8 cellular contexts compared by ENCODE assay signal in the genomic region with DNA sequence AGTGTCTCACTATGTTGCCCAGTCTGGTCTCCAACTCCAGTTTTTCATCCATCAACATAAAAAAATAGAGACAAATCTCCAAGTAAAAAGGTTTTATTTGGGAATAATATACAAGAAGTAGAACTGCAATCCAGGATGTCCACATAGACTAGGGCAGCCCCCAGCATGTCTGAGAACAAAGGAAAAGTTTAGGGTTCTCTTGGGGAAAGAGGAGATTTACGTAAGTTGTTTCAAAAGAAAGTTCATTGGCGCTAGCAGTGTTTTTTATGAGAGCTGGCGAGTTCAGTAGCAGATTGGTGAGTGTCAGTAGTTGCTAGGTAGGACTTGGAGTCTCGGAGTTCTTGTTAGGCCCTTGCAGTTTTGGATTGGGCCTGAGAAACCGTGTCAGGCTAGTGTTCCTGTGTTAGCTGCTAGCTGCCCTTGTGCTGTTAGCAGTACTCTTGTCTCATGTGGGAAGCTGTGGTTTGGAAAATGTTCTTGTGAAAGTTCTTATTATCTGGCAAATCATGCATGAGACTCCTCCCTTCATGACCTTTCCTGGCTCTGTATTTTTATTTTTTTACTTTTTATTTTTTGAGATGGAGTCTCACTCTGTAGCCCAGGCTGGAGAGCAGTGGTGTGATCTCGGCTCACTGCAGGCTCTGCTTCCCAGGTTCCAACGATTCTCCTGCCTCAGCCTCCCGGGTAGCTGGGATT. TPM values are rescaled to one million over a fixed set of nuclear protein-coding genes. Genes with fewer than 3 reads are reported as not detected.
DNase-seq lines count a peak whose midpoint lies in the region; ATAC-seq and TF ChIP-seq lines count a peak whose summit lies in the region.

No MANE protein-coding gene starts in this region.

- H2BK120ac ChIP-seq in trophoblast cell (ENCODE audit: insufficient read depth, low read length, poor library complexity): no peak overlapping the region

- H3K9ac ChIP-seq in trophoblast cell (ENCODE audit: low read length): no peak overlapping the region

- no peak overlapping the region for H2BK12ac ChIP-seq in trophoblast cell (ENCODE audit: low read length)

- H3K23ac ChIP-seq in trophoblast cell (ENCODE audit: low read length): no peak overlapping the region

- H3K4me1 ChIP-seq in RWPE2 (ENCODE audit: insufficient read depth, poor library complexity, severe bottlenecking) (no peaks in the 10 kb centered on the region), trophoblast cell (ENCODE audit: control insufficient read depth in 1 of 2, insufficient read depth in 2 of 2, low read length in 2 of 2) (no peaks in the 10 kb centered on the region)

- no peak overlapping the region for H3K4me2 ChIP-seq in trophoblast cell (ENCODE audit: low read length)

- no peaks in the 10 kb centered on the region for H3K36me3 ChIP-seq in RWPE2 (ENCODE audit: low read depth)
- no peaks in the 10 kb centered on the region for H3K36me3 ChIP-seq in trophoblast cell (ENCODE audit: control insufficient read depth in 1 of 2, insufficient read depth in 2 of 2, low read length in 2 of 2)

- H4K91ac ChIP-seq in trophoblast cell (ENCODE audit: low read depth, low read length): no peak overlapping the region

- H2AFZ ChIP-seq in trophoblast cell (ENCODE audit: insufficient read depth, low read length, poor library complexity): no peak overlapping the region

- no peaks in the 10 kb centered on the region for H3K79me2 ChIP-seq in trophoblast cell (ENCODE audit: control insufficient read depth, insufficient read depth, low read length, poor library complexity)

- H3K9me3 ChIP-seq in RWPE2 (ENCODE audit: severe bottlenecking) (no peaks in the 10 kb centered on the region), trophoblast cell (ENCODE audit: insufficient read depth, low read depth, low read length) (no peaks in the 10 kb centered on the region)

- no peak overlapping the region for H2AK5ac ChIP-seq in trophoblast cell (ENCODE audit: low read length)

- no peak for TF ChIP-seq CTCF in RWPE2 (IDR thresholded peaks at IDR 0.05; ENCODE audit: poor library complexity, severe bottlenecking)

- no peak overlapping the region for H3K14ac ChIP-seq in trophoblast cell (ENCODE audit: low read length)

- peak; percentile 98 for ATAC-seq in GM18909 (IDR thresholded peaks at IDR 0.05; ENCODE audit: poor library complexity, unreplicated experiment)
- peak; percentile 91 for ATAC-seq in HG03045 (IDR thresholded peaks at IDR 0.05; ENCODE audit: unreplicated experiment)
- ATAC-seq in RWPE2 (ENCODE audit: low read depth): peak; percentile 97

- no peak overlapping the region for H3K4ac ChIP-seq in trophoblast cell (ENCODE audit: low read depth, low read length)

- no peak overlapping the region for H3K18ac ChIP-seq in trophoblast cell (ENCODE audit: low read length)

- no peaks in the 10 kb centered on the region for H3K79me1 ChIP-seq in trophoblast cell (ENCODE audit: low read length)

- H3K27ac ChIP-seq in RWPE2 (ENCODE audit: poor library complexity, severe bottlenecking): no peak overlapping the region
- no peak overlapping the region for H3K27ac ChIP-seq in trophoblast cell (ENCODE audit: low read depth, low read length)

- H2BK5ac ChIP-seq in trophoblast cell (ENCODE audit: low read depth, low read length, poor library complexity): no peak overlapping the region

- no CpG with 5 or more reads among the region's 8 CpGs for WGBS in trophoblast cell (ENCODE audit: extremely low coverage, insufficient coverage, insufficient read length)

- no peak overlapping the region for H4K12ac ChIP-seq in trophoblast cell (ENCODE audit: low read depth, low read length)

- peak; percentile 86 for DNase-seq in Ammon's horn (ENCODE audit: low spot score)
- DNase-seq in RWPE2 (ENCODE audit: low spot score): peak; percentile 59
- peak; percentile 89 for DNase-seq in fibroblast of peridontal ligament (ENCODE audit: extremely low read depth)
- peak; percentile 40 to 49 for DNase-seq in trophoblast cell
- no peak for DNase-seq in NCI-H1417 (lab: John Stamatoyannopoulos, UW)
- DNase-seq in NK-92 treated with Interleukin-12 subunit alpha and Interleukin-12 subunit beta, amount 100 ng/mL, for 24 hours (lab: John Stamatoyannopoulos, UW): no peak

- no peak overlapping the region for H4K8ac ChIP-seq in trophoblast cell (ENCODE audit: low read depth, low read length)

- H3K4me3 ChIP-seq in RWPE2 (ENCODE audit: severe bottlenecking): no peak overlapping the region
- no peak overlapping the region for H3K4me3 ChIP-seq in trophoblast cell (ENCODE audit: low read depth, low read length)

- H3K27me3 ChIP-seq in RWPE2 (ENCODE audit: insufficient read depth, poor library complexity, severe bottlenecking) (no peaks in the 10 kb centered on the region), trophoblast cell (ENCODE audit: insufficient read depth, low read length) (no peaks in the 10 kb centered on the region)

RNA-seq across cellular contexts. Expression of a gene that starts 24.7 kb away (rescaled TPM):
- 0.03 and 0.07 TPM in 2 replicates for polyA plus RNA-seq in trophoblast cell (2013)

RNA-seq across cellular contexts. Expression of a gene that starts 24.8 kb away (rescaled TPM):
- polyA plus RNA-seq in trophoblast cell (2013): 0.24 and 0.41 TPM in 2 replicates

RNA-seq across cellular contexts. Expression of a gene that starts 49.7 kb away (rescaled TPM):
- 0.57 and 0.71 TPM in 2 replicates for polyA plus RNA-seq in trophoblast cell (2013)

RNA-seq across cellular contexts. Expression of a gene that starts 56.7 kb away (rescaled TPM):
- 11.1 and 11.3 TPM in 2 replicates for polyA plus RNA-seq in trophoblast cell (2013)

Comparison
In these comparisons a context has a peak if more than half of its experiments do, and no peak if none do; other contexts are left out.
1. DNase-seq: peak in Ammon's horn (single experiment), RWPE2 (single experiment), fibroblast of peridontal ligament (single experiment) and trophoblast cell (2 of 2); none in NCI-H1417 (0 of 3) and NK-92 treated with Interleukin-12 subunit alpha and Interleukin-12 subunit beta, amount 100 ng/mL, for 24 hours (single experiment).
2. Peak in every context shown above with its lines, with median percentiles within 50 percentile points of each other: ATAC-seq.